In the genomic region with DNA sequence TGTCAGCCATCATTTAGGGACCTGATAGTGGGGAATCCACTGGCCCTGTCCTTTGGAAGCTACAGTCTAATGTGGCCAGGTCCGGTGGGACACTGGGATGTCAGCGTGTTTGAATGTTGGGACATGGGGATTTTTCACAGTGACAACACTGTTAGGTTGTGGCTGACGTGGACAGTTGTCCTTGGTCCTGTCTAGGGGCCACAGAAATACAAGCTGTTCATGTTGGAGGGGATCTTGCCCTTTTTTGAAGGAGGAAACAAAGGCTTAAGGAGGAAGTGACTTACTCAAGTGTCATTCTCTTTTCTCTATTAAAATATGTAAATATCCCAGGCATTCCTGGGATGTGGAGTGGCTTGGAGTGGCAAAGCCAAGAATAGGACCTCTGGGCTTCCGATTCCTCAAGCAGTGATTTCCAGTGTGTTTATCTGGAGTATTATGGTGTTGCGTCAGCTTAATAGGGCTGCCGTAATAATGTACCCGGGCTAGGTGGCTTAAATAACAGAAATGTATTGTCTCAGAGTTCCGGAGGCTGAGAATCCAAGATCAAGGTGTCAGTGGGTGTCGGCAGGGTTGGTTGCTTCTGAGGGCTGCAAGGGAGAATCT, we compare ENCODE assay signal across 19 cellular contexts. TPM values are rescaled to one million over a fixed set of nuclear protein-coding genes. Genes with fewer than 3 reads are reported as not detected.
A peak's percentile ranks its signal among the peaks of the same experiment; 100 is the strongest.
DNase-seq lines count a peak whose midpoint lies in the region; ATAC-seq, FAIRE-seq and TF ChIP-seq lines count a peak whose summit lies in the region.
"Had no signal": no experiment of that assay in that cellular context is flagged by ENCODE, and none has a peak within 500 bp of the region (broad histone marks: within the 10 kb centered on the region; RNA-seq: fewer than 3 reads in every experiment).

No MANE protein-coding gene starts in this region.

- no peak for FAIRE-seq in astrocyte (lab: Jason Lieb, UNC)
- FAIRE-seq: A549, GM12891 had no signal

- no peak for TF ChIP-seq POLR2A in GM18505 (IDR thresholded peaks at IDR 0.05; ENCODE audit: borderline replicate concordance, extremely low read depth, insufficient read depth, insufficient read length)
- no peak for TF ChIP-seq POLR2A in uterus (IDR thresholded peaks at IDR 0.05)

- in situ Hi-C loops in HAP-1 (cut with MboI; ENCODE audit: low sequenced_read_pairs) = loop anchor here (10.0 kb wide), 1 partner anchor 66 kb away; a partner anchor contains a TSS

- DNase-seq in Caco-2 (no peak), HCEC 1CT (peak; percentile 25), astrocyte (ENCODE audit: low read depth) (no peak), lung (ENCODE audit: low spot score) (peak; percentile 54), posterior vena cava (ENCODE audit: low spot score) (no peak), HAP-1 (ENCODE audit: low spot score in 2 of 2) (no peak), uterus (no peak)
- DNase-seq: DMS53; Kasumi-1; NCI-H1436 treated with DMSO at 0.1 percent for 48 hours; NCI-H2081; NCI-H345; NCI-H69; NK-92 treated with Interleukin-12 subunit alpha and Interleukin-12 subunit beta, amount 100 ng/mL, for 24 hours; SK-N-SH had no signal

- H3K9ac ChIP-seq in astrocyte (ENCODE audit: low read length) = no peak overlapping the region
- H3K9ac ChIP-seq: SK-N-SH had no signal

- no peaks in the 10 kb centered on the region for H3K36me3 Mint-ChIP-seq in Caco-2 (ENCODE audit: insufficient read depth, unreplicated experiment)
- H3K36me3 Mint-ChIP-seq in astrocyte (ENCODE audit: low read depth, unreplicated experiment) = peaks cover 2% of the 10 kb centered on the region

- no peaks in the 10 kb centered on the region for H3K36me3 ChIP-seq in Caco-2 (ENCODE audit: control insufficient read depth, insufficient read depth, low read length)
- H3K36me3 ChIP-seq in astrocyte (ENCODE audit: insufficient read depth, low read length) = no peaks in the 10 kb centered on the region
- no peaks in the 10 kb centered on the region for H3K36me3 ChIP-seq in lung (ENCODE audit: control insufficient read depth in 2 of 2, insufficient read depth in 2 of 2, low read length in 2 of 2)
- no peaks in the 10 kb centered on the region for H3K36me3 ChIP-seq in HAP-1 (replicated peaks)
- H3K36me3 ChIP-seq in uterus = no peaks in the 10 kb centered on the region

- POLR2A ChIA-PET in Caco-2 (lab: Charles Lee) = no interaction called here

- no peaks in the 10 kb centered on the region for H3K27me3 Mint-ChIP-seq in Caco-2 (ENCODE audit: insufficient read depth, unreplicated experiment)
- H3K27me3 Mint-ChIP-seq in astrocyte (ENCODE audit: low read depth, unreplicated experiment) = peaks cover 43% of the 10 kb centered on the region

- WGBS in lung, 2 donors = 69 to 89% methylated on average over 9 of the region's 9 CpGs

- H3K27me3 ChIP-seq in Caco-2 (replicated peaks; ENCODE audit: control insufficient read depth, insufficient read depth, low read length) (no peaks in the 10 kb centered on the region), astrocyte (ENCODE audit: insufficient read depth, low read length) (peaks cover 50% of the 10 kb centered on the region), lung (ENCODE audit: control insufficient read depth, insufficient read depth) (no peaks in the 10 kb centered on the region), HAP-1 (ENCODE audit: low read depth) (no peaks in the 10 kb centered on the region; the same call in 1 of the 2 replicates), uterus (peaks cover 0 to 1% of the 10 kb centered on the region in 2 donors)

- H4K20me1 ChIP-seq in astrocyte (ENCODE audit: insufficient read depth, low read length) = no peaks in the 10 kb centered on the region

- no peaks in the 10 kb centered on the region for H3K9me3 Mint-ChIP-seq in Caco-2 (ENCODE audit: unreplicated experiment)
- peaks cover 11% of the 10 kb centered on the region for H3K9me3 Mint-ChIP-seq in astrocyte (ENCODE audit: unreplicated experiment)

- H3K27ac Mint-ChIP-seq in Caco-2 (ENCODE audit: unreplicated experiment) (peak overlapping the region; percentile 69), astrocyte (ENCODE audit: unreplicated experiment) (no peak overlapping the region)

- no peak overlapping the region for H3K4me2 ChIP-seq in astrocyte (ENCODE audit: low read length)
- H3K4me2 ChIP-seq: A549, SK-N-SH had no signal

- H3K27ac ChIP-seq in astrocyte (ENCODE audit: low read depth, low read length) (no peak overlapping the region), lung (ENCODE audit: low read depth in 1 of 2, low read length in 1 of 2) (peak overlapping the region in 1 of 2 donors; percentile 74), uterus (no peak overlapping the region)
- H3K27ac ChIP-seq: A549 had no signal

- H3K4me3 Mint-ChIP-seq in Caco-2 (ENCODE audit: unreplicated experiment) = peak overlapping the region; percentile 52
- H3K4me3 Mint-ChIP-seq in astrocyte (ENCODE audit: unreplicated experiment) = peak overlapping the region; percentile 55

- H3K4me1 ChIP-seq in Caco-2 (peaks cover 47% of the 10 kb centered on the region), astrocyte (ENCODE audit: insufficient read depth, low read length) (peaks cover 4% of the 10 kb centered on the region), lung (ENCODE audit: control insufficient read depth in 2 of 2, insufficient read depth in 2 of 2, low read length in 2 of 2) (no peaks in the 10 kb centered on the region), HAP-1 (no peaks in the 10 kb centered on the region), uterus (no peaks in the 10 kb centered on the region)
- H3K4me1 ChIP-seq: A549 had no signal

- no peak overlapping the region for H2AFZ ChIP-seq in astrocyte (ENCODE audit: low read depth, low read length)

- BruUV-seq in Caco-2 (replicated peaks; lab: Mats Ljungman, UMichigan) = no TSS peak

- intact Hi-C loops in Caco-2 (cut with micrococcal nuclease; ENCODE audit: unreplicated experiment) (no loop called here), posterior vena cava (cut with DNase I) (no loop called here), uterus (cut with DNase I; ENCODE audit: low total_unique reads) (no loop called here)

- no peaks in the 10 kb centered on the region for H3K9me3 ChIP-seq in Caco-2
- peaks cover 11% of the 10 kb centered on the region for H3K9me3 ChIP-seq in astrocyte (ENCODE audit: insufficient read depth, low read depth, low read length)
- H3K9me3 ChIP-seq in lung (ENCODE audit: control insufficient read depth in 2 of 2, insufficient read depth in 1 of 2, low read length in 1 of 2) = peaks cover 0 to 5% of the 10 kb centered on the region in 2 donors
- H3K9me3 ChIP-seq in HAP-1 = no peaks in the 10 kb centered on the region
- H3K9me3 ChIP-seq in uterus = no peaks in the 10 kb centered on the region
- H3K9me3 ChIP-seq: A549, SK-N-SH had no signal

- H3K4me3 ChIP-seq in Caco-2 (ENCODE audit: low read depth, low read length) = no peak overlapping the region
- H3K4me3 ChIP-seq in astrocyte (ENCODE audit: insufficient read depth, low read depth, low read length) = no peak overlapping the region
- no peak overlapping the region for H3K4me3 ChIP-seq in lung
- H3K4me3 ChIP-seq in HAP-1 = no peak overlapping the region
- no peak overlapping the region for H3K4me3 ChIP-seq in uterus
- H3K4me3 ChIP-seq: A549 had no signal

- ATAC-seq in lung (ENCODE audit: insufficient read depth, low FRiP score) = peak; percentile 59
- no peak for ATAC-seq in GM18505 (IDR thresholded peaks at IDR 0.05; ENCODE audit: unreplicated experiment)
- ATAC-seq: A549 had no signal

- no peaks in the 10 kb centered on the region for H3K79me2 ChIP-seq in astrocyte (ENCODE audit: insufficient read depth, low read length)

- H3K4me1 Mint-ChIP-seq in Caco-2 (ENCODE audit: low read depth, unreplicated experiment) (peaks cover 42% of the 10 kb centered on the region), astrocyte (ENCODE audit: low read depth, unreplicated experiment) (peaks cover 28% of the 10 kb centered on the region)

- CTCF ChIA-PET in Caco-2 (lab: Charles Lee) = no interaction called here

- no peak for TF ChIP-seq CTCF in Caco-2 (IDR thresholded peaks at IDR 0.05; ENCODE audit: insufficient read depth in 1 of 2, low read depth in 1 of 2, low read length in 1 of 2, severe bottlenecking in 1 of 2, unreplicated experiment in 1 of 2)
- no peak for TF ChIP-seq CTCF in astrocyte (IDR thresholded peaks at IDR 0.05; ENCODE audit: insufficient read depth, low read depth, low read length)
- no peak for TF ChIP-seq CTCF in lung (IDR thresholded peaks at IDR 0.05; ENCODE audit: control extremely low read depth, extremely low read depth)
- TF ChIP-seq CTCF in uterus (IDR thresholded peaks at IDR 0.05) = no peak

RNA-seq across cellular contexts. Expression of a gene that starts 8.5 kb away (rescaled TPM):
- 2.6 and 2.9 TPM in 2 replicates for total RNA-seq in Caco-2 (2022)
- total RNA-seq in astrocyte = 0.12 and 0.23 TPM in 2 replicates
- total RNA-seq in lung = 10 to 100 TPM; 10.6 to 32.8 TPM
- 10 to 100 TPM in 1 of 2 donors, 1 to 10 TPM in 1; 4.4 to 13.9 TPM for polyA plus RNA-seq in lung
- total RNA-seq in posterior vena cava = not detected
- under 1 TPM in 2 of 4 donors, not detected in 2; 0.18 to 0.41 TPM for total RNA-seq in uterus
- total RNA-seq: G401 had no signal
- polyA plus RNA-seq: A549, SK-N-SH had no signal

Comparison
In these comparisons a context has a peak if more than half of its experiments do, and no peak if none do; other contexts are left out.
1. DNase-seq: peak in HCEC 1CT (single experiment) and lung (single experiment); none in Caco-2 (0 of 2), astrocyte (single experiment), posterior vena cava (single experiment), HAP-1 (0 of 2) and uterus (0 of 2).